In the genomic region with DNA sequence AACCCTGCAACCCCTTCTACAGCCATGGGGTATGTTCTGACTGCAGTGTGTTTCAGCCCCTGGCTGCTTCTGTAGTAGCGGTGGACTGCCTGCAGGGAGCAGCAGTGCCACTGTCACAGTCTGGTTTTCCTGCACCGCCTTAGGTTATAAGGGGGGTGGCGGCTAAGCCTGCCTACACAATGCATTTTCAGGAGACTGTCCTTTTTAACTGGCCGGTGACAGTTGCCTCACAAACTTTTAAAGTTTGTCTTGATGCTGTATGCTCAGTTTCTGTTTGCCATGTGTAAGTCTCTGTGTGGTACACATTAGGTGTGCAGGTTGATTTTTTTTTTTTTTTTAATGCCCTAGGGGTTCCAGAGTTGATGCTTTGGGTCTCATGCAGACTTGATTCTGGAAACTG, we compare ENCODE assay signal across 8 cellular contexts. TPM values are rescaled to one million over a fixed set of nuclear protein-coding genes. Genes with fewer than 3 reads are reported as not detected.
DNase-seq lines count a peak whose midpoint lies in the region; ATAC-seq and TF ChIP-seq lines count a peak whose summit lies in the region.
"Had no signal": no experiment of that assay in that cellular context is flagged by ENCODE, and none has a peak within 500 bp of the region (broad histone marks: within the 10 kb centered on the region; RNA-seq: fewer than 3 reads in every experiment).

No MANE protein-coding gene starts in this region.

- TF ChIP-seq CTCF in GM12873 (IDR thresholded peaks at IDR 0.05; ENCODE audit: insufficient read depth, low read depth, low read length, missing control alignments) (peak; percentile 98), endodermal cell (conservative IDR thresholded peaks at IDR 0.05) (peak; percentile 99)

- H3K27me3 ChIP-seq in endodermal cell (ENCODE audit: control insufficient read depth, insufficient read depth, low read length, poor library complexity, severe bottlenecking) = no peaks in the 10 kb centered on the region

- H3K27me3 Mint-ChIP-seq in endodermal cell (ENCODE audit: insufficient read depth) = no peaks in the 10 kb centered on the region

- peaks cover 65% of the 10 kb centered on the region for H3K36me3 Mint-ChIP-seq in endodermal cell (ENCODE audit: low read depth)

- no peak overlapping the region for H3K4me3 Mint-ChIP-seq in endodermal cell

- peak; percentile 62 for ATAC-seq in HG02840 (IDR thresholded peaks at IDR 0.05; ENCODE audit: low FRiP score, unreplicated experiment)

- peak overlapping the region; percentile 70 for H3K27ac Mint-ChIP-seq in endodermal cell

- 29 to 37% methylated on average over 1 to 4 of the region's 4 CpGs for WGBS in endodermal cell (ENCODE audit: insufficient coverage in 1 of 2, insufficient read length in 1 of 2), 2 experiments

- no peak overlapping the region for H3K9ac ChIP-seq in endodermal cell (ENCODE audit: extremely low read depth, low read length, poor library complexity, severe bottlenecking)

- DNase-seq in NOMO-1 (lab: John Stamatoyannopoulos, UW; ENCODE audit: unreplicated experiment in 2 of 2) = peak; percentile 28 to 68
- DNase-seq in activated CD8-positive, alpha-beta memory T cell treated with anti-CD3 and anti-CD28 coated beads for 48 hours (ENCODE audit: low read depth in 2 of 3, low spot score in 2 of 3) = peak; percentile 34 to 44 (median 38)
- DNase-seq in endodermal cell = peak; percentile 93
- peak; percentile 50 for DNase-seq in midbrain (lab: John Stamatoyannopoulos, UW)
- peak; percentile 61 for DNase-seq in stimulated activated CD8-positive, alpha-beta memory T cell treated with anti-CD3 and anti-CD28 coated beads, Interleukin-4, amount 100 ng/mL, for 24 hours (ENCODE audit: low read depth)

- peaks cover 5% of the 10 kb centered on the region for H3K4me1 ChIP-seq in endodermal cell (ENCODE audit: control insufficient read depth, insufficient read depth, low read length)

- peaks cover 81% of the 10 kb centered on the region for H3K36me3 ChIP-seq in endodermal cell (ENCODE audit: control insufficient read depth, insufficient read depth, low read length)

- peaks cover 9% of the 10 kb centered on the region for H3K4me1 Mint-ChIP-seq in endodermal cell

- H3K4me3 ChIP-seq in endodermal cell (ENCODE audit: low read length) = no peak overlapping the region
- H3K4me3 ChIP-seq: skin epidermis had no signal

- H3K9me3 ChIP-seq in endodermal cell (ENCODE audit: control insufficient read depth, low read length) = no peaks in the 10 kb centered on the region

- H3K27ac ChIP-seq in endodermal cell (ENCODE audit: low read depth, low read length) = no peak overlapping the region

- no peaks in the 10 kb centered on the region for H3K9me3 Mint-ChIP-seq in endodermal cell

RNA-seq across cellular contexts. Expression of gene NUP214, which starts 53.0 kb away (rescaled TPM):
- 10 to 100 TPM; 56.7 to 59.9 TPM for total RNA-seq in endodermal cell
- 27.4 TPM for polyA plus RNA-seq in endodermal cell (2013, experiment 1 of 2)
- polyA plus RNA-seq in endodermal cell (2013, experiment 2 of 2) = 25.6 TPM

Comparison
In these comparisons a context has a peak if more than half of its experiments do, and no peak if none do; other contexts are left out.
1. DNase-seq: peak in every context shown above with its lines; median percentile 93 in endodermal cell; 61 in stimulated activated CD8-positive, alpha-beta memory T cell treated with anti-CD3 and anti-CD28 coated beads, Interleukin-4, amount 100 ng/mL, for 24 hours; 50 in midbrain; 48 in NOMO-1; 38 in activated CD8-positive, alpha-beta memory T cell treated with anti-CD3 and anti-CD28 coated beads for 48 hours.